Comparison of ENCODE assay signal across 8 cellular contexts in genomic region chr3:71542548-71543370, GRCh38. TPM values are rescaled to one million over a fixed set of nuclear protein-coding genes. Genes with fewer than 3 reads are reported as not detected.
DNase-seq lines count a peak whose midpoint lies in the region; ATAC-seq and TF ChIP-seq lines count a peak whose summit lies in the region.

No MANE protein-coding gene starts in this region.

- peak overlapping the region; percentile 76 for H3K4me3 ChIP-seq in DOHH2 (ENCODE audit: low read length)
- H3K4me3 ChIP-seq in HAP-1, result no peak overlapping the region
- H3K4me3 ChIP-seq in cardiac fibroblast (replicated peaks in 1 of 2; ENCODE audit: low read depth in 2 of 2, low read length in 2 of 2), result peak overlapping the region in 1 of 2 donors; percentile 1
- H3K4me3 ChIP-seq in testis, result no peak overlapping the region

- 60 to 69% methylated on average over 22 of the region's 22 CpGs for WGBS in testis, 2 donors

- H3K27ac ChIP-seq in DOHH2 (ENCODE audit: low read depth, low read length) (peak overlapping the region; percentile 96), testis (no peak overlapping the region)

- peak overlapping the region; percentile 78 for H3K4me2 ChIP-seq in DOHH2 (ENCODE audit: low read length)

- H3K9me3 ChIP-seq in DOHH2 (ENCODE audit: control insufficient read depth, insufficient read depth, low read length) (no peaks in the 10 kb centered on the region), HAP-1 (no peaks in the 10 kb centered on the region), testis (no peaks in the 10 kb centered on the region)

- H3K36me3 ChIP-seq in DOHH2 (ENCODE audit: control insufficient read depth, low read length) (peaks cover 46% of the 10 kb centered on the region), HAP-1 (replicated peaks) (no peaks in the 10 kb centered on the region), testis (ENCODE audit: low read depth, missing control alignments) (no peaks in the 10 kb centered on the region)

- no peaks in the 10 kb centered on the region for H3K9me2 ChIP-seq in DOHH2 (replicated peaks; ENCODE audit: control insufficient read depth, low read length)

- peaks cover 32% of the 10 kb centered on the region for H3F3A ChIP-seq in DOHH2 (ENCODE audit: control insufficient read depth, insufficient read depth)

- H3K27me3 Mint-ChIP-seq in activated CD8-positive, alpha-beta memory T cell treated with anti-CD3 and anti-CD28 coated beads, Interleukin-2, amount 10 ng/mL, durations not matched to agents 7 days and 5 days, result no peaks in the 10 kb centered on the region

- TF ChIP-seq CTCF in DOHH2 (IDR thresholded peaks at IDR 0.05; ENCODE audit: low read depth, low read length, poor library complexity, severe bottlenecking) (no peak), cardiac fibroblast (IDR thresholded peaks at IDR 0.05; ENCODE audit: low read depth, low read length) (no peak), testis (IDR thresholded peaks at IDR 0.05) (no peak)

- no peaks in the 10 kb centered on the region for H3K9me3 Mint-ChIP-seq in activated CD8-positive, alpha-beta memory T cell treated with anti-CD3 and anti-CD28 coated beads, Interleukin-2, amount 10 ng/mL, durations not matched to agents 7 days and 5 days (ENCODE audit: low read depth)

- DNase-seq in HAP-1 (ENCODE audit: low spot score in 2 of 2) (peak; percentile 87 to 89), NCI-H524 treated with DMSO at 0.1 percent for 48 hours (lab: John Stamatoyannopoulos, UW) (peak; percentile 60), cardiac fibroblast (ENCODE audit: low read depth in 2 of 2) (peak; percentile 88 to 92), left colon (peak; percentile 85 to 93), testis (peak; percentile 81), NCI-H1436 treated with DMSO at 0.1 percent for 48 hours (lab: John Stamatoyannopoulos, UW) (no peak)
- DNase-seq in activated CD8-positive, alpha-beta memory T cell treated with anti-CD3 and anti-CD28 coated beads, Interleukin-2, amount 10 ng/mL, durations not matched to agents 7 days and 5 days, result no peak

- peaks cover 81% of the 10 kb centered on the region for H3K4me1 ChIP-seq in DOHH2 (ENCODE audit: control insufficient read depth, low read length)
- H3K4me1 ChIP-seq in HAP-1, result peaks cover 30% of the 10 kb centered on the region
- peaks cover 16% of the 10 kb centered on the region for H3K4me1 ChIP-seq in testis

- H3K36me3 Mint-ChIP-seq in activated CD8-positive, alpha-beta memory T cell treated with anti-CD3 and anti-CD28 coated beads, Interleukin-2, amount 10 ng/mL, durations not matched to agents 7 days and 5 days, result no peaks in the 10 kb centered on the region

- H3K4me3 Mint-ChIP-seq in activated CD8-positive, alpha-beta memory T cell treated with anti-CD3 and anti-CD28 coated beads, Interleukin-2, amount 10 ng/mL, durations not matched to agents 7 days and 5 days, result no peak overlapping the region

- no peak overlapping the region for H3K27ac Mint-ChIP-seq in activated CD8-positive, alpha-beta memory T cell treated with anti-CD3 and anti-CD28 coated beads, Interleukin-2, amount 10 ng/mL, durations not matched to agents 7 days and 5 days

- in situ Hi-C loops in HAP-1 (cut with MboI; ENCODE audit: low sequenced_read_pairs), result no loop called here

- CTCF ChIA-PET in activated CD8-positive, alpha-beta memory T cell treated with anti-CD3 and anti-CD28 coated beads, Interleukin-2, amount 10 ng/mL, durations not matched to agents 7 days and 5 days (lab: Charles Lee), result no interaction called here

- intact Hi-C loops in left colon (cut with DNase I, micrococcal nuclease), result no loop called here
- intact Hi-C loops in testis (cut with DNase I; ENCODE audit: low total_unique reads), result no loop called here

- no peak for TF ChIP-seq POLR2A in testis (IDR thresholded peaks at IDR 0.05)

- peak; percentile 99 for ATAC-seq in left colon
- no peak for ATAC-seq in activated CD8-positive, alpha-beta memory T cell treated with anti-CD3 and anti-CD28 coated beads, Interleukin-2, amount 10 ng/mL, durations not matched to agents 7 days and 5 days

- peaks cover 2% of the 10 kb centered on the region for H3K4me1 Mint-ChIP-seq in activated CD8-positive, alpha-beta memory T cell treated with anti-CD3 and anti-CD28 coated beads, Interleukin-2, amount 10 ng/mL, durations not matched to agents 7 days and 5 days

- H3K79me2 ChIP-seq in DOHH2 (ENCODE audit: control insufficient read depth, low read length), result peaks cover 87% of the 10 kb centered on the region

- H3K27me3 ChIP-seq in DOHH2 (ENCODE audit: control insufficient read depth, low read length), result no peaks in the 10 kb centered on the region
- H3K27me3 ChIP-seq in HAP-1 (ENCODE audit: low read depth), result no peaks in the 10 kb centered on the region
- H3K27me3 ChIP-seq in testis, result no peaks in the 10 kb centered on the region

- no peaks in the 10 kb centered on the region for H4K20me1 ChIP-seq in DOHH2 (ENCODE audit: control insufficient read depth, insufficient read depth, low read depth, low read length)

RNA-seq across cellular contexts. Expression of gene FOXP1, which starts 40.8 kb away (rescaled TPM):
- total RNA-seq in left colon (100 to 1,000 TPM; 131 to 135 TPM), testis (100 to 1,000 TPM in 1 of 2 donors, 10 to 100 TPM in 1; 75.9 to 105 TPM)
- 37.8 TPM for polyA plus RNA-seq in testis (ENCODE audit: insufficient read depth, low read depth, low replicate concordance)
- total RNA-seq in activated CD8-positive, alpha-beta memory T cell treated with anti-CD3 and anti-CD28 coated beads, Interleukin-2, amount 10 ng/mL, durations not matched to agents 7 days and 5 days, result 10 to 100 TPM; 66.3 to 68.8 TPM

Comparison
In these comparisons a context has a peak if more than half of its experiments do, and no peak if none do; other contexts are left out.
1. DNase-seq: peak in HAP-1 (2 of 2), NCI-H524 treated with DMSO at 0.1 percent for 48 hours (single experiment), cardiac fibroblast (2 of 2), left colon (2 of 2) and testis (single experiment); none in activated CD8-positive, alpha-beta memory T cell treated with anti-CD3 and anti-CD28 coated beads, Interleukin-2, amount 10 ng/mL, durations not matched to agents 7 days and 5 days (single experiment) and NCI-H1436 treated with DMSO at 0.1 percent for 48 hours (single experiment).